15 cellular contexts compared by ENCODE assay signal in the genomic region with DNA sequence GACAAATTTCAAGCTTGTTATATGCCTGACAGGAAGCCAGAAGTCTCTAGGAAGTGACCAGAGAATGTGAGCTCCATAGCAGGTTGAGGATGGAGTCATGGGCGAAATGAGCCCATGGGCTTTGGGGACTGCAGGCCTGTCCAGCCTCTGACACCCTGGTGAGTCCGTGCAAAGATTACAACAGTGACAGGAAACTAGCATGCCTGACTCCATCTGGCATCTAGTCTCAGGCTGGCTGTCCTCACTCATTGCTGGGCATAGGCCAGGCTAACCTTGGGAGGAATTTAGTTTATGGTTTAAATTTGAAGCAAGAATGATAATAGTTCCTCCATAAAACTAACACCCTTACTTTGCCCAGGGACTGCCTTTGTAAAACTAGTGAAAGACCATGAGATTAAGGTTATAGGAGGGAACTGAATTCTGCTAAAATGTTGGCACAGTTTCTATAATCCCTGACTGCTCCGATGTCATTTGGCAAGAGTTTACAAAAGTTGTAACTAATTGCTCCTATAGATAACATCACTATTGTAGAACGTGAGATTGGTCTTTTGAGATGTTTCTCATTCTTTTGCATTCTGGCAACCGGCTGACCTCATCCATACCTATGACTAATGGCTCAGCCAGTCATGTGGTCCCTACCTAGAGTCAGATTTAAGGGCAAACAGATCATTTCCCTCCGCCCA. TPM values are rescaled to one million over a fixed set of nuclear protein-coding genes. Genes with fewer than 3 reads are reported as not detected.
DNase-seq lines count a peak whose midpoint lies in the region; ATAC-seq, FAIRE-seq and TF ChIP-seq lines count a peak whose summit lies in the region.
"Not testable (repeated sequence)": the region's sequence is repeated elsewhere in the genome, so short reads cannot be mapped to it uniquely, and the experiment has no call there.
"Had no signal": no experiment of that assay in that cellular context is flagged by ENCODE, and none has a peak within 500 bp of the region (broad histone marks: within the 10 kb centered on the region; RNA-seq: fewer than 3 reads in every experiment).

No MANE protein-coding gene starts in this region.

- peak in 1 of 2 experiments; percentile 75; a peak in 1 of 6 replicates for ATAC-seq in A549

- POLR2A ChIA-PET in A549 (lab: Yijun Ruan, JAX): interaction anchor here (0.6 kb wide), 1 partner anchor 13 kb away, joined by 3 read pairs; no protein-coding TSS in a partner anchor

- DNase-seq in A549 (ENCODE audit: low read depth in 1 of 2, low spot score in 1 of 2) (peak in 1 of 2 experiments; percentile 73), EL (peak; percentile 97), HS-27A (ENCODE audit: low read depth) (peak; percentile 97), SK-MEL-5 (ENCODE audit: low read depth, low spot score) (peak; percentile 63), amniotic stem cell (lab: John Stamatoyannopoulos, UW) (peak; percentile 68), dermis microvascular lymphatic vessel endothelial cell (ENCODE audit: low read depth in 2 of 2) (peak; percentile 87 to 97), glomerular endothelial cell (ENCODE audit: extremely low read depth, low read depth, low spot score) (peak; percentile 29), retinal pigment epithelial cell (ENCODE audit: low read depth) (peak; percentile 97)

- in situ Hi-C loops in SK-MEL-5 (cut with HindIII; ENCODE audit: low pct_unique_long_range_greater_than_20kb, low sequenced_read_pairs): not testable (repeated sequence)

- CTCF ChIA-PET in A549 (lab: Yijun Ruan, JAX): interaction anchor here (0.8 to 1.5 kb wide), 7 partner anchors 11 to 668 kb away, joined by 3 to 5 read pairs (median 3); no protein-coding TSS in a partner anchor

- not testable (repeated sequence) for TF ChIP-seq EP300 in A549 (IDR thresholded peaks at IDR 0.05)

- H3K4me2 ChIP-seq in A549: peak overlapping the region; percentile 34

- peak overlapping the region; percentile 59 to 67 for H3K27ac ChIP-seq in A549

- H3K4me3 ChIP-seq in A549; retinal pigment epithelial cell (ENCODE audit: low read length): not testable (repeated sequence)

- not testable (repeated sequence) for FAIRE-seq in A549 (lab: Jason Lieb, UNC)

- not testable (repeated sequence) for TF ChIP-seq RAD21 in A549 (conservative IDR thresholded peaks at IDR 0.05 in 1 of 2, IDR thresholded peaks at IDR 0.05 in 1 of 2)

- peaks cover 31% of the 10 kb centered on the region for H3K4me1 ChIP-seq in A549

- TF ChIP-seq POLR2A in A549 (IDR thresholded peaks at IDR 0.05; ENCODE audit: low read length): not testable (repeated sequence)

- H3K9me3 ChIP-seq in A549: not testable (repeated sequence)

- 24% methylated on average over 6 of the region's 6 CpGs for WGBS in A549 (ENCODE audit: missing lambda C conversion rate)

- not testable (repeated sequence) for TF ChIP-seq CTCF in A549 (IDR thresholded peaks at IDR 0.05); retinal pigment epithelial cell (conservative IDR thresholded peaks at IDR 0.05; ENCODE audit: low read depth, low read length)

TF ChIP-seq in A549, 52 proteins besides CTCF, POLR2A, EP300 and RAD21:
- TF ChIP-seq USF2 (IDR thresholded peaks at IDR 0.05): peak; percentile 81
- TF ChIP-seq MAX (IDR thresholded peaks at IDR 0.05): peak; percentile 26
- peak; percentile 61 for TF ChIP-seq JUNB (IDR thresholded peaks at IDR 0.05)
- TF ChIP-seq JUN (IDR thresholded peaks at IDR 0.05): 0 out of 5 replicates have a peak, but pooled peaks of 1 of the 2 experiments have one; percentile 33
- TF ChIP-seq FOSL2 (IDR thresholded peaks at IDR 0.05): not testable (repeated sequence)
- peak; percentile 81 for TF ChIP-seq FOSL2 (CRISPR knock-in tag; IDR thresholded peaks at IDR 0.05)
TF ChIP-seq in A549: peak in this region for 5; not testable (repeated sequence) for 47.

RNA-seq across cellular contexts. Expression of gene PSG8, which starts 4.4 kb away (rescaled TPM):
- polyA plus RNA-seq in A549 (2011; rRNA removed): 0.04 TPM in 1 of 2 replicates, not detected in the other
- 0.03 TPM in 1 of 2 replicates, not detected in the other for polyA plus RNA-seq in A549 (2012; cell fraction: cytosol; rRNA removed)
- polyA plus RNA-seq in A549 (2012; cell fraction: nucleus; rRNA removed): not detected in 2 replicates
- not detected in 3 replicates for polyA plus RNA-seq in A549 (2017; fragmentation: RNase III; extraction: RNeasy Plus Mini Kit Qiagen cat#74134 plus additional on column Dnase treatment)
- polyA minus RNA-seq in A549 (2011; rRNA and poly(A)+ RNA removed): 0.41 TPM in 1 of 2 replicates, not detected in the other
- 0.21 TPM in 1 of 2 replicates, not detected in the other for total RNA-seq in SK-MEL-5 (2014; rRNA removed; shearing (Covaris generic))
- 0.20 and 0.26 TPM in 2 replicates for polyA plus RNA-seq in SK-MEL-5 (2015; cell fraction: cytosol; rRNA removed)
- 0.07 TPM in 1 of 2 replicates, not detected in the other for polyA plus RNA-seq in SK-MEL-5 (2015; cell fraction: nucleus; rRNA removed)
- 0.26 and 0.51 TPM in 2 replicates for total RNA-seq in dermis microvascular lymphatic vessel endothelial cell
- not detected in 2 replicates for total RNA-seq in glomerular endothelial cell
- total RNA-seq: activated CD4-positive, alpha-beta T cell treated with anti-CD3 and anti-CD28 coated beads, Interleukin-2, amount 10 ng/mL, durations not matched to agents 7 days and 5 days; CD8-positive, alpha-beta memory T cell; kidney; mesenteric fat pad; posterior vena cava; spleen; testis had no signal
- polyA plus RNA-seq: CD8-positive, alpha-beta memory T cell; spleen had no signal

RNA-seq across cellular contexts. Expression of gene PSG3, which starts 20.8 kb away (rescaled TPM):
- polyA plus RNA-seq in A549 (2011; rRNA removed) (0.07 TPM in 1 of 2 replicates, not detected in the other), A549 (2017; fragmentation: RNase III; extraction: RNeasy Plus Mini Kit Qiagen cat#74134 plus additional on column Dnase treatment) (not detected in 3 replicates)
- not detected in 2 replicates for polyA plus RNA-seq in A549 (2012; cell fraction: cytosol; rRNA removed)
- not detected in 2 replicates for polyA plus RNA-seq in A549 (2012; cell fraction: nucleus; rRNA removed)
- polyA minus RNA-seq in A549 (2011; rRNA and poly(A)+ RNA removed): not detected in 2 replicates
- total RNA-seq in SK-MEL-5 (2014; rRNA removed; shearing (Covaris generic)): not detected in 2 replicates
- not detected in 2 replicates for polyA plus RNA-seq in SK-MEL-5 (2015; cell fraction: cytosol; rRNA removed)
- not detected in 2 replicates for polyA plus RNA-seq in SK-MEL-5 (2015; cell fraction: nucleus; rRNA removed)
- total RNA-seq in dermis microvascular lymphatic vessel endothelial cell (under 0.01 and 0.13 TPM in 2 replicates), glomerular endothelial cell (0.29 TPM in 1 of 2 replicates, not detected in the other)
- total RNA-seq: activated CD4-positive, alpha-beta T cell treated with anti-CD3 and anti-CD28 coated beads, Interleukin-2, amount 10 ng/mL, durations not matched to agents 7 days and 5 days; CD8-positive, alpha-beta memory T cell; kidney; mesenteric fat pad; posterior vena cava; spleen had no signal
- polyA plus RNA-seq: CD8-positive, alpha-beta memory T cell; spleen had no signal
